ENCODE assay signal across 16 cellular contexts in the genomic region with DNA sequence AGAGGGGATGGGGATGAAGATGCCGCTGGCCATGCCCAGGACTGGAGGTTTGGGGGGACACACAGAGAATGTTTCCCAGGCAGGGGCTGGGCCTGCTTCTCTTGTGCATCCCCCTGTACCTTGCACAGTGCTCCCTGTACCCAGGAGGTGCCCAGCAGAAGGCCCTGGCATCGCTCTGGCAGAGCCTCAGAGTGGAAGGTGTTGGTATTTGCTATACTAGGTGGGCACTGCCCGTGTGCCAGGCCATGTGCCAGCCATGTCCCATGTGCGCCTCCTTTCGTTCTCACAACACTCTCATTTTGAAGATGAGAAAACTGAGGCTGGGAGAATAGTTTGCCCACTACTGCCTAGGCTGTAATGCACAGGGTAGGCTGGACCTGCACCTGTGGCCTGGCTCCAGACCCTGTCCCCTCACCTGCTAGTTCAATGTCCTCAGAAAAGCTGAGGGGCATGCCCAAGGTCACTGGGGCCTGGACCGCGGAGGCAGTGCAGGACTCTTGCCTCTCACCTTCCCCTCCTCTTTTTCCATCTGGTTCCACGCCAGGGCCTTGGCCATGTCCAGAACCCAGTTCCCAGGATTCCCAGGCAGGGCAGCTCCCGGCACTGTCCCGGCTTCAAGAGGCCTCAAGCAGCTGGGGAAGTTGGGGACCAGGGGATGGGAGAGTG.
DNase-seq lines count a peak whose midpoint lies in the region; ATAC-seq and TF ChIP-seq lines count a peak whose summit lies in the region.
"Had no signal": no experiment of that assay in that cellular context is flagged by ENCODE, and none has a peak within 500 bp of the region (broad histone marks: within the 10 kb centered on the region; RNA-seq: fewer than 3 reads in every experiment).

No MANE protein-coding gene starts in this region.

- peak; percentile 17 to 26 for ATAC-seq in activated naive CD4-positive, alpha-beta T cell treated with anti-CD3 and anti-CD28 coated beads, Interleukin-2, amount 50 U/mL, for 72 hours
- ATAC-seq in left lobe of liver (peak; percentile 39), HG02571 (IDR thresholded peaks at IDR 0.05; ENCODE audit: unreplicated experiment) (no peak)
- ATAC-seq in stimulated activated memory B cell treated with anti-CD40 and anti-IgM and Interleukin-4, amounts not matched to agents 10 μg/mL and 1 μg/mL and 100 μg/mL, for 72 hours: peak; percentile 14

- no peaks in the 10 kb centered on the region for H3K9me2 ChIP-seq in SK-N-SH

- no peaks in the 10 kb centered on the region for H3K36me3 Mint-ChIP-seq in activated naive CD4-positive, alpha-beta T cell treated with anti-CD3 and anti-CD28 coated beads, Interleukin-2, amount 50 U/mL, for 72 hours
- no peaks in the 10 kb centered on the region for H3K36me3 Mint-ChIP-seq in stimulated activated memory B cell treated with anti-CD40 and anti-IgM and Interleukin-4, amounts not matched to agents 10 μg/mL and 1 μg/mL and 100 μg/mL, for 72 hours
- no peaks in the 10 kb centered on the region for H3K36me3 Mint-ChIP-seq in T-helper 2 cell treated with Interferon-gamma antibody and Interleukin-4, amounts not matched to agents 5 μg/mL and 100 μg/mL, for 36 hours (ENCODE audit: low read depth)
- H3K36me3 Mint-ChIP-seq: naive B cell had no signal

- CTCF ChIA-PET in SK-N-SH (lab: Yijun Ruan, JAX): interaction anchor here (0.6 to 12.3 kb wide), 53 partner anchors 10 to 553 kb away, joined by 3 to 319 read pairs (median 4); a partner anchor contains a TSS

- H3K27me3 Mint-ChIP-seq in stimulated activated memory B cell treated with anti-CD40 and anti-IgM and Interleukin-4, amounts not matched to agents 10 μg/mL and 1 μg/mL and 100 μg/mL, for 72 hours: peaks cover 37% of the 10 kb centered on the region
- H3K27me3 Mint-ChIP-seq in T-helper 2 cell treated with Interferon-gamma antibody and Interleukin-4, amounts not matched to agents 5 μg/mL and 100 μg/mL, for 36 hours (ENCODE audit: low read depth): peaks cover 5% of the 10 kb centered on the region

- 25% methylated on average over 8 of the region's 10 CpGs for WGBS in SK-N-SH (ENCODE audit: low lambda C conversion rate)

- no peak overlapping the region for H3K27ac Mint-ChIP-seq in activated naive CD4-positive, alpha-beta T cell treated with anti-CD3 and anti-CD28 coated beads, Interleukin-2, amount 50 U/mL, for 72 hours
- H3K27ac Mint-ChIP-seq in stimulated activated memory B cell treated with anti-CD40 and anti-IgM and Interleukin-4, amounts not matched to agents 10 μg/mL and 1 μg/mL and 100 μg/mL, for 72 hours: no peak overlapping the region
- H3K27ac Mint-ChIP-seq in T-helper 2 cell treated with Interferon-gamma antibody and Interleukin-4, amounts not matched to agents 5 μg/mL and 100 μg/mL, for 36 hours: no peak overlapping the region
- H3K27ac Mint-ChIP-seq: activated B cell treated with CpG ODN at 0.5 μM for 24 hours, naive B cell had no signal

- POLR2A ChIA-PET in SK-N-SH (lab: Yijun Ruan, JAX): interaction anchor here (0.7 kb wide), 1 partner anchor 115 kb away, joined by 3 read pairs; no protein-coding TSS in a partner anchor

- peaks cover 9% of the 10 kb centered on the region for H3K4me1 Mint-ChIP-seq in stimulated activated memory B cell treated with anti-CD40 and anti-IgM and Interleukin-4, amounts not matched to agents 10 μg/mL and 1 μg/mL and 100 μg/mL, for 72 hours
- no peaks in the 10 kb centered on the region for H3K4me1 Mint-ChIP-seq in T-helper 2 cell treated with Interferon-gamma antibody and Interleukin-4, amounts not matched to agents 5 μg/mL and 100 μg/mL, for 36 hours (ENCODE audit: low read depth)
- H3K4me1 Mint-ChIP-seq: activated B cell treated with CpG ODN at 0.5 μM for 24 hours had no signal

- no peak for TF ChIP-seq RAD21 in SK-N-SH (IDR thresholded peaks at IDR 0.05; ENCODE audit: low read length)

- no peaks in the 10 kb centered on the region for H3K9me3 ChIP-seq in SK-N-SH
- H3K9me3 ChIP-seq: adrenal gland, esophagus squamous epithelium had no signal

- no peaks in the 10 kb centered on the region for H4K20me1 ChIP-seq in SK-N-SH (ENCODE audit: insufficient read depth)

- no peak for TF ChIP-seq CTCF in SK-N-SH (IDR thresholded peaks at IDR 0.05)

- no peaks in the 10 kb centered on the region; the same call in none of the 2 replicates for H3K27me3 ChIP-seq in SK-N-SH (ENCODE audit: insufficient read depth)

- DNase-seq in activated naive CD4-positive, alpha-beta T cell treated with anti-CD3 and anti-CD28 coated beads, Interleukin-2, amount 50 U/mL, for 72 hours (ENCODE audit: low spot score in 2 of 2): peak in 1 of 2 donors; percentile 5
- no peak for DNase-seq in activated naive CD4-positive, alpha-beta T cell treated with anti-CD3 and anti-CD28 coated beads, Interleukin-2, amount 50 U/mL, for 16 hours
- DNase-seq in SK-N-SH (no peak), left lobe of liver (ENCODE audit: low spot score) (no peak), NCI-H2171 (lab: John Stamatoyannopoulos, UW) (no peak)
- DNase-seq in T-helper 2 cell treated with Interferon-gamma antibody and Interleukin-4, amounts not matched to agents 5 μg/mL and 100 μg/mL, for 36 hours (ENCODE audit: low spot score): no peak
- DNase-seq: esophagus squamous epithelium, GF-D8, NCI-H187 treated with DMSO at 0.1 percent for 48 hours, SIG-M5 had no signal

- H2AFZ ChIP-seq in SK-N-SH (ENCODE audit: low read depth): no peak overlapping the region

- H3K4me2 ChIP-seq in SK-N-SH: peak overlapping the region; percentile 37; the same call in 1 of the 2 replicates

- no peaks in the 10 kb centered on the region for H3K9me3 Mint-ChIP-seq in activated naive CD4-positive, alpha-beta T cell treated with anti-CD3 and anti-CD28 coated beads, Interleukin-2, amount 50 U/mL, for 72 hours
- H3K9me3 Mint-ChIP-seq in stimulated activated memory B cell treated with anti-CD40 and anti-IgM and Interleukin-4, amounts not matched to agents 10 μg/mL and 1 μg/mL and 100 μg/mL, for 72 hours: no peaks in the 10 kb centered on the region
- no peaks in the 10 kb centered on the region for H3K9me3 Mint-ChIP-seq in T-helper 2 cell treated with Interferon-gamma antibody and Interleukin-4, amounts not matched to agents 5 μg/mL and 100 μg/mL, for 36 hours
- H3K9me3 Mint-ChIP-seq: activated B cell treated with CpG ODN at 0.5 μM for 24 hours had no signal

- H3K4me3 Mint-ChIP-seq in stimulated activated memory B cell treated with anti-CD40 and anti-IgM and Interleukin-4, amounts not matched to agents 10 μg/mL and 1 μg/mL and 100 μg/mL, for 72 hours: no peak overlapping the region
- H3K4me3 Mint-ChIP-seq in T-helper 2 cell treated with Interferon-gamma antibody and Interleukin-4, amounts not matched to agents 5 μg/mL and 100 μg/mL, for 36 hours: no peak overlapping the region
- H3K4me3 Mint-ChIP-seq: activated B cell treated with CpG ODN at 0.5 μM for 24 hours, naive B cell had no signal

- H3K79me2 ChIP-seq in SK-N-SH (ENCODE audit: insufficient read depth): no peaks in the 10 kb centered on the region

- H3K4me3 ChIP-seq in SK-N-SH (ENCODE audit: low read depth in 2 of 2, low read length in 1 of 2): peak overlapping the region in 1 of 2 experiments; percentile 50; a peak in 1 of 4 replicates
- H3K4me3 ChIP-seq: adrenal gland, cardiac muscle cell, esophagus squamous epithelium had no signal

- H3K4me1 ChIP-seq in SK-N-SH (ENCODE audit: control insufficient read depth in 1 of 2, insufficient read depth in 2 of 2, low read depth in 1 of 2, low read length in 1 of 2): peaks cover 0 to 6% of the 10 kb centered on the region in 2 experiments; a peak in 1 of 4 replicates
- H3K4me1 ChIP-seq: adrenal gland had no signal

- H3K27ac ChIP-seq in SK-N-SH (ENCODE audit: low read depth in 2 of 2, low read length in 1 of 2): no peak overlapping the region
- H3K27ac ChIP-seq: adrenal gland, cardiac muscle cell, esophagus squamous epithelium had no signal

- no peak for TF ChIP-seq EP300 in SK-N-SH (IDR thresholded peaks at IDR 0.05; ENCODE audit: borderline replicate concordance in 1 of 2, low read depth in 1 of 2, low read length in 1 of 2)

- H3K36me3 ChIP-seq in SK-N-SH (replicated peaks in 1 of 2; ENCODE audit: control insufficient read depth in 1 of 2, insufficient read depth in 2 of 2, low read length in 1 of 2): no peaks in the 10 kb centered on the region
- H3K36me3 ChIP-seq: adrenal gland, cardiac muscle cell, esophagus squamous epithelium had no signal

- H3K9ac ChIP-seq in SK-N-SH: no peak overlapping the region

- H3F3A ChIP-seq in SK-N-SH (replicated peaks; ENCODE audit: insufficient read depth): no peaks in the 10 kb centered on the region

TF ChIP-seq in SK-N-SH, 30 proteins besides CTCF, POLR2A, EP300 and RAD21 (continues in another document):
- TF ChIP-seq FOXJ3 (CRISPR knock-in tag; IDR thresholded peaks at IDR 0.05) (no peak), SIN3A (IDR thresholded peaks at IDR 0.05; ENCODE audit: borderline replicate concordance, low read depth, low read length) (no peak), TAF1 (IDR thresholded peaks at IDR 0.05; ENCODE audit: borderline replicate concordance, low read depth, low read length) (no peak), CHD2 (IDR thresholded peaks at IDR 0.05; ENCODE audit: low read length, partially characterized antibody) (no peak), POLR2AphosphoS5 (IDR thresholded peaks at IDR 0.05; ENCODE audit: low read depth, low read length) (no peak), RCOR1 (IDR thresholded peaks at IDR 0.05; ENCODE audit: low read length) (no peak), RXRA (IDR thresholded peaks at IDR 0.05; ENCODE audit: borderline replicate concordance, low read depth) (no peak), TEAD4 (IDR thresholded peaks at IDR 0.05; ENCODE audit: borderline replicate concordance, insufficient read depth) (no peak), SMC3 (IDR thresholded peaks at IDR 0.05; ENCODE audit: low read depth, low read length) (no peak)
